In the genomic region with DNA sequence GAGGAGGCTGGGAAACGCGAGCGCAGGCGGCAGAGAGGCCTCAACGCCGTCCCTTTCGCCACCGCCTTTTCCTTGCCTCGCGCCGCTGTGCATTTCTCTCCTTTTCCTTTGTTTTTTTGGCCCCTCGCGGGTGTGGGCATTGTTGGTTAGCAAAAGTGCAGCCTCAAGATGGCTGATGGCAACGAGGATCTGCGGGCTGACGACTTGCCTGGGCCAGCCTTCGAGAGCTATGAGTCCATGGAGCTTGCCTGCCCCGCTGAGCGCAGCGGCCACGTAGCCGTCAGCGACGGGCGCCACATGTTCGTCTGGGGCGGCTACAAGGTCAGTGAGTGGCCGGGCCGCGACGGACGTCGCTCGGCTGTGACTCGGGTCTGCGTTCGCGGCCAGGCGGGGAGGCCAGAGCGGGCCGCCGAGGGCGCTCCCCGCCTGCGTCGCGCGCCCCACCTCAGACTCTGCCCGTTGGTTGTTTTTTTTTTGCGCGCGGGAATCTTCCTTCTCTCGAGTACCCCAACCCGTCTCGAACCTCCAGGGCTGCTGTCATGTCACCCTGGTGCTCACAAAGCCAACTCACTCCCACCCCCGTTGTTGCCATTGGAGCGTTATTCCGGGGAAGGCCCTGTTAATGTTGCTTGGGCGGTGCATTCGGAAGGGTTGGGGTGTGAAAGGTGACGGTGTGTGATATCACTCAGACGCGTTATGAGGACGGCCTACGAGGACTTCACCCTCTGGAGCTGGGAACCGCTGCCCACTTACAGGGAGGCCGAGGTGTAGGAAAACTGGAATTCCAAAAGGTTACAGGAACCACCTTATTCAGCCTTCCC, we compare ENCODE assay signal across 8 cellular contexts. TPM values are rescaled to one million over a fixed set of nuclear protein-coding genes. Genes with fewer than 3 reads are reported as not detected.
DNase-seq lines count a peak whose midpoint lies in the region; ATAC-seq and TF ChIP-seq lines count a peak whose summit lies in the region.

No MANE protein-coding gene starts in this region.

- no peak for TF ChIP-seq CTCF in prostate gland (IDR thresholded peaks at IDR 0.05)

- no peaks in the 10 kb centered on the region for H3K27me3 ChIP-seq in prostate gland (replicated peaks; ENCODE audit: insufficient read depth)

- H3K4me1 ChIP-seq in prostate gland (replicated peaks), result no peaks in the 10 kb centered on the region

- H3K36me3 ChIP-seq in prostate gland, result no peaks in the 10 kb centered on the region

- H3K9me3 ChIP-seq in prostate gland, result no peaks in the 10 kb centered on the region

- ATAC-seq in GM21360 (IDR thresholded peaks at IDR 0.05; ENCODE audit: unreplicated experiment), result peak; percentile 38
- peak; percentile 41 to 55 for ATAC-seq in left cardiac atrium

- under 1% methylated on average over 66 of the region's 67 CpGs for WGBS in prostate gland

- TF ChIP-seq POLR2A in prostate gland (IDR thresholded peaks at IDR 0.05), result peak; percentile 25

- DNase-seq in Caki2 (ENCODE audit: low read depth) (peak; percentile 78), HS-5 (ENCODE audit: low read depth) (peak; percentile 36), SW 1271 (lab: John Stamatoyannopoulos, UW) (peak; percentile 56 to 71), left cardiac atrium (peak; percentile 53), prostate gland (ENCODE audit: low spot score) (peak; percentile 48), ureter (ENCODE audit: low spot score) (peak; percentile 63)
- peak; percentile 28 for DNase-seq in activated naive CD8-positive, alpha-beta T cell treated with anti-CD3 and anti-CD28 coated beads, Interleukin-2, amount 50 U/mL, for 16 hours (ENCODE audit: low read depth, low spot score)

- H3K27ac ChIP-seq in prostate gland, result peak overlapping the region; percentile 91 to 97

- in situ Hi-C loops in Caki2 (cut with HindIII; ENCODE audit: low pct_unique_long_range_greater_than_20kb, low sequenced_read_pairs), result no loop called here

- H3K4me3 ChIP-seq in prostate gland, result peak overlapping the region; percentile 96 to 98

- intact Hi-C loops in left cardiac atrium (cut with DNase I) (loop anchor here in 1 of 2 donors (10.0 kb wide), 1 partner anchor 74 kb away; the partner anchor contains the start of gene KLHDC1), prostate gland (cut with DNase I) (loop anchor here (5.0 kb wide), 1 partner anchor 76 kb away; the partner anchor contains the start of gene KLHDC1)

RNA-seq across cellular contexts. Expression of gene KLHDC2, which starts 0.6 kb away (rescaled TPM):
- 114 and 139 TPM in 2 replicates for total RNA-seq in Caki2 (2014; rRNA removed; shearing (Covaris generic); ENCODE audit: low replicate concordance)
- total RNA-seq in left cardiac atrium (10 to 100 TPM; 54.8 to 67.1 TPM), prostate gland (10 to 100 TPM; 78.4 to 83.2 TPM), ureter (63.9 TPM)

Comparison
In these comparisons a context has a peak if more than half of its experiments do, and no peak if none do; other contexts are left out.
1. Peak in every context shown above with its lines: DNase-seq, ATAC-seq, H3K4me3 ChIP-seq and H3K27ac ChIP-seq.
2. DNase-seq: peak in every context shown above with its lines; median percentile 78 in Caki2; 64 in SW 1271; 63 in ureter; 53 in left cardiac atrium; 48 in prostate gland; 36 in HS-5; 28 in activated naive CD8-positive, alpha-beta T cell treated with anti-CD3 and anti-CD28 coated beads, Interleukin-2, amount 50 U/mL, for 16 hours.